8 cellular contexts compared by ENCODE assay signal in the genomic region with DNA sequence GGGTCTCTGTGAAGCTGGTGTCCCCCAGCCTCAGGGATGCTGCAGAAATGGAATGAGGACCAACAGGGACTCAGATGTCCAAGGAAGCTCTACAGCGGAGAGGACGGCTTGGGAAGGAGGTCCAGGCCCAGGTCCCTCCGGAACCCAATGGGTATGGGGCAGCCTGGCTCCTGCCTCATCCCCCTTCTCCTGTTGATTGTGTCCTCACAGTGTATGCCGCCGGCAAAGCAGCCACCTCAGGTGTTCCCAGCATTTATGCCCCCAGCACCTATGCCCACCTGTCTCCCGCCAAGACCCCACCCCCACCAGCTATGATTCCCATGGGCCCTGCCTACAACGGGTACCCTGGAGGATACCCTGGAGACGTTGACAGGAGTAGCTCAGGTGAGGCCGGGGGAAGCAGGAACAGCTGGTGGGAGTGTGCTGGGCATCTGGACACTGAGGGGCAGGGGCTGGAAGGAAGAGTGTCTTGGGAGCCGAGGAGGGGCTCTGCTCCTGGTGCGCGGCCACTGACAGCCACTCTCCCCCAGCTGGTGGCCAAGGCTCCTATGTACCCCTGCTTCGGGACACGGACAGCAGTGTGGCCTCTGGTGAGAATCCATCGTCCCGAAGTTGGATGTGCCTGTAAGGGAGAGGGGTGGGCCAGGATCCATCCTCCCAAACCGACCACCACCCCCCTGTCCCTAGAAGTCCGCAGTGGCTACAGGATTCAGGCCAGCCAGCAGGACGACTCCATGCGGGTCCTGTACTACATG. TPM values are rescaled to one million over a fixed set of nuclear protein-coding genes. Genes with fewer than 3 reads are reported as not detected.
DNase-seq lines count a peak whose midpoint lies in the region; ATAC-seq and TF ChIP-seq lines count a peak whose summit lies in the region.

No MANE protein-coding gene starts in this region.

- H3K9me2 ChIP-seq in GM23248 (ENCODE audit: insufficient read depth) = no peaks in the 10 kb centered on the region

- peaks cover 26% of the 10 kb centered on the region for H3K79me2 ChIP-seq in GM23248 (ENCODE audit: insufficient read depth)

- H3K4me1 ChIP-seq in GM23248 (ENCODE audit: insufficient read depth) = no peaks in the 10 kb centered on the region; the same call in 1 of the 2 replicates
- H3K4me1 ChIP-seq in cardiac muscle cell (ENCODE audit: low read depth) = peaks cover 6% of the 10 kb centered on the region

- TF ChIP-seq CTCF in activated CD8-positive, alpha-beta T cell treated with anti-CD3 and anti-CD28 coated beads for 36 hours (IDR thresholded peaks at IDR 0.05) = no peak
- no peak for TF ChIP-seq CTCF in cardiac muscle cell (IDR thresholded peaks at IDR 0.05; ENCODE audit: low read depth, low read length)

- H3K36me3 Mint-ChIP-seq in activated CD8-positive, alpha-beta T cell treated with anti-CD3 and anti-CD28 coated beads for 36 hours (ENCODE audit: low read depth) = peaks cover 18% of the 10 kb centered on the region

- H3K36me3 ChIP-seq in GM23248 (ENCODE audit: low read depth) = 0 out of 2 replicates have a peak, but pooled peaks cover 4% of the 10 kb centered on the region
- H3K36me3 ChIP-seq in cardiac muscle cell = peaks cover 10% of the 10 kb centered on the region

- H3K27me3 ChIP-seq in GM23248 (replicated peaks; ENCODE audit: insufficient read depth) (peaks cover 6% of the 10 kb centered on the region; the same call in 1 of the 2 replicates), cardiac muscle cell (no peaks in the 10 kb centered on the region)

- peaks cover 27% of the 10 kb centered on the region for H3K4me1 Mint-ChIP-seq in activated CD8-positive, alpha-beta T cell treated with anti-CD3 and anti-CD28 coated beads for 36 hours (ENCODE audit: low read depth)

- WGBS in GM23248 (ENCODE audit: low coverage in 1 of 2, low lambda C conversion rate in 2 of 2, missing lambda C conversion rate in 2 of 2), 2 experiments = 88 to 90% methylated on average over 18 to 20 of the region's 20 CpGs

- H3K4me3 Mint-ChIP-seq in activated CD8-positive, alpha-beta T cell treated with anti-CD3 and anti-CD28 coated beads for 36 hours = peak overlapping the region; percentile 92

- no peak for DNase-seq in GM23248
- DNase-seq in activated CD8-positive, alpha-beta T cell treated with anti-CD3 and anti-CD28 coated beads for 36 hours = no peak
- DNase-seq in cardiac muscle cell (ENCODE audit: low read depth in 1 of 2, low spot score in 1 of 2) = no peak
- no peak for DNase-seq in skeletal muscle cell (ENCODE audit: low read depth)
- no peak for DNase-seq in DMS 273 treated with DMSO at 0.1 percent for 48 hours (lab: John Stamatoyannopoulos, UW)
- no peak for DNase-seq in central memory CD4-positive, alpha-beta T cell

- no peak overlapping the region for H2AFZ ChIP-seq in GM23248

- H3K4me3 ChIP-seq in GM23248 (peak overlapping the region; percentile 98), cardiac muscle cell (no peak overlapping the region), skeletal muscle cell (ENCODE audit: low read depth, low read length) (peak overlapping the region; percentile 84)

- POLR2A ChIA-PET in activated CD8-positive, alpha-beta T cell treated with anti-CD3 and anti-CD28 coated beads for 36 hours (lab: Charles Lee) = interaction anchor here (0.8 to 2.9 kb wide), 7 partner anchors 11 to 123 kb away, joined by 3 to 11 read pairs (median 4); partner anchors contain the start of gene FXYD5

- intact Hi-C loops in activated CD8-positive, alpha-beta T cell treated with anti-CD3 and anti-CD28 coated beads for 36 hours (cut with micrococcal nuclease) = loop anchor here (10.0 kb wide), 1 partner anchor 122 kb away; the partner anchor contains the start of gene FXYD7

- no peaks in the 10 kb centered on the region for H3K9me3 Mint-ChIP-seq in activated CD8-positive, alpha-beta T cell treated with anti-CD3 and anti-CD28 coated beads for 36 hours

- CTCF ChIA-PET in activated CD8-positive, alpha-beta T cell treated with anti-CD3 and anti-CD28 coated beads for 36 hours (lab: Charles Lee) = interaction anchor here (1.3 to 1.5 kb wide), 2 partner anchors 55 to 104 kb away, joined by 3 read pairs; no protein-coding TSS in a partner anchor

- no peaks in the 10 kb centered on the region for H4K20me1 ChIP-seq in GM23248 (ENCODE audit: insufficient read depth)

- H3F3A ChIP-seq in GM23248 (ENCODE audit: insufficient read depth) = no peaks in the 10 kb centered on the region

- in situ Hi-C loops in GM23248 (cut with MboI) = no loop called here

- ATAC-seq in activated CD8-positive, alpha-beta T cell treated with anti-CD3 and anti-CD28 coated beads for 36 hours = no peak
- no peak for ATAC-seq in HG03565 (IDR thresholded peaks at IDR 0.05; ENCODE audit: unreplicated experiment)
- ATAC-seq in HG02678 (IDR thresholded peaks at IDR 0.05; ENCODE audit: unreplicated experiment) = no peak

- no peak overlapping the region for H3K27ac ChIP-seq in GM23248
- peak overlapping the region; percentile 23 for H3K27ac ChIP-seq in cardiac muscle cell

- peak overlapping the region; percentile 95 for H3K4me2 ChIP-seq in GM23248 (ENCODE audit: unreplicated experiment)

- H3K9me3 ChIP-seq in GM23248 (ENCODE audit: low read depth) (no peaks in the 10 kb centered on the region), cardiac muscle cell (ENCODE audit: low read depth) (no peaks in the 10 kb centered on the region)

- peak overlapping the region; percentile 96 for H3K9ac ChIP-seq in GM23248

- H3K27ac Mint-ChIP-seq in activated CD8-positive, alpha-beta T cell treated with anti-CD3 and anti-CD28 coated beads for 36 hours = peak overlapping the region; percentile 76

- H3K27me3 Mint-ChIP-seq in activated CD8-positive, alpha-beta T cell treated with anti-CD3 and anti-CD28 coated beads for 36 hours = no peaks in the 10 kb centered on the region

RNA-seq across cellular contexts. Expression of gene USF2, which starts 2.4 kb away (rescaled TPM):
- total RNA-seq in GM23248 (2014; rRNA removed; shearing (Covaris generic)) = 55.8 and 64.6 TPM in 2 replicates
- polyA plus RNA-seq in GM23248 (2016; fragmentation: Nextera tagmentation; extraction: Ambion mirVana) (10.4 and 10.9 TPM in 2 replicates), cardiac muscle cell (27.9 and 31.7 TPM in 2 replicates)
- total RNA-seq in activated CD8-positive, alpha-beta T cell treated with anti-CD3 and anti-CD28 coated beads for 36 hours = 100 to 1,000 TPM; 111 to 115 TPM
- 210 and 235 TPM in 2 replicates for total RNA-seq in cardiac muscle cell

RNA-seq across cellular contexts. Expression of gene HAMP, which starts 16.0 kb away (rescaled TPM):
- total RNA-seq in GM23248 (2014; rRNA removed; shearing (Covaris generic)) = not detected in 2 replicates
- not detected in 2 replicates for polyA plus RNA-seq in GM23248 (2016; fragmentation: Nextera tagmentation; extraction: Ambion mirVana)
- total RNA-seq in activated CD8-positive, alpha-beta T cell treated with anti-CD3 and anti-CD28 coated beads for 36 hours = under 1 TPM in 1 of 2 experiments, not detected in 1; 0.32 TPM
- 2.5 and 3.7 TPM in 2 replicates for total RNA-seq in cardiac muscle cell
- 10.6 and 25.6 TPM in 2 replicates for polyA plus RNA-seq in cardiac muscle cell

RNA-seq across cellular contexts. Expression of gene LSR, which starts 17.5 kb away (rescaled TPM):
- total RNA-seq in GM23248 (2014; rRNA removed; shearing (Covaris generic)) = not detected in 2 replicates
- polyA plus RNA-seq in GM23248 (2016; fragmentation: Nextera tagmentation; extraction: Ambion mirVana) = 2.7 and 3.1 TPM in 2 replicates
- 10 to 100 TPM; 20.0 to 20.6 TPM for total RNA-seq in activated CD8-positive, alpha-beta T cell treated with anti-CD3 and anti-CD28 coated beads for 36 hours
- 40.1 and 63.6 TPM in 2 replicates for total RNA-seq in cardiac muscle cell
- 77.0 and 91.9 TPM in 2 replicates for polyA plus RNA-seq in cardiac muscle cell

RNA-seq across cellular contexts. Expression of gene MAG, which starts 25.6 kb away (rescaled TPM):
- not detected in 2 replicates for total RNA-seq in GM23248 (2014; rRNA removed; shearing (Covaris generic))
- polyA plus RNA-seq in GM23248 (2016; fragmentation: Nextera tagmentation; extraction: Ambion mirVana) = not detected in 2 replicates
- total RNA-seq in activated CD8-positive, alpha-beta T cell treated with anti-CD3 and anti-CD28 coated beads for 36 hours = under 1 TPM; 0.20 to 0.31 TPM
- 2.1 and 2.4 TPM in 2 replicates for total RNA-seq in cardiac muscle cell
- 1.2 and 1.3 TPM in 2 replicates for polyA plus RNA-seq in cardiac muscle cell

RNA-seq across cellular contexts. Expression of gene FAM187B, which starts 37.8 kb away (rescaled TPM):
- not detected in 2 replicates for total RNA-seq in GM23248 (2014; rRNA removed; shearing (Covaris generic))
- polyA plus RNA-seq in GM23248 (2016; fragmentation: Nextera tagmentation; extraction: Ambion mirVana) (not detected in 2 replicates), cardiac muscle cell (not detected in 2 replicates)
- total RNA-seq in activated CD8-positive, alpha-beta T cell treated with anti-CD3 and anti-CD28 coated beads for 36 hours = not detected
- not detected in 2 replicates for total RNA-seq in cardiac muscle cell

Comparison
In these comparisons a context has a peak if more than half of its experiments do, and no peak if none do; other contexts are left out.
1. RNA of gene LSR, which starts 17.5 kb away (total RNA-seq): 40.1 to 63.6 TPM in cardiac muscle cell and 20.0 to 20.6 TPM in activated CD8-positive, alpha-beta T cell treated with anti-CD3 and anti-CD28 coated beads for 36 hours; not detected in GM23248; every median in the first group is over 10 times any median in the second.